In the genomic region with DNA sequence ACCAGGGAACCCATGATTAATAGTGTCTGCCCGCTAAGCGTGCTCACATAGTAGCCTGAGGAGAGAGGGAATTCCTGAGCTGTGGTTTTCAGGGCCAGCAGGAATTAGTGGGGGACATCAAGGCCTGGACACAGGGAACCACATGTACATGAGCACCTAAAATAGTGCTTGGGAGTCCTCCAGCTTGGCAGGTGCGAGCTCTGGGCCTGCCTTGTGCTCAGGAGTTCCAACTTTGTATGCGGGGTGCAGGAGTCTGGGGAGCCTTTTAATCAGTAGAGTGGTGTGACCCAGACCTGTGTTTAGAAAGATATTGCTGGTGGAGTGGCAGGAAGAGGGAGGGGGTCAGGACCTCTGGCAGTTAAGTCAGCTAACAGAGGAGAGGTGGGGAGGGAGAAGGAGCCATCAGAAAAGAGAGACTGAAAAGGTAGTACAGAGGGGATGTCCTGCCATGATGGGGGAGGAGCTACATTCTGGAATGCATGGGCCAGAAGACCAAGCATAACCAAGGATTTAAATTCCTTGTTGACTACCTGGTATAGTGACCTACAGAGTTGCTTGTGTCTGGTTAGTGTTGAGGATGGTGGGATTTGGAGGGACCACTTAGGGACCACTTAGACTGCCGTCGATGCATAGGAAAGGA, we compare ENCODE assay signal across 1 cellular context.
TF ChIP-seq lines count a peak whose summit lies in the region.

No MANE protein-coding gene starts in this region.

TF ChIP-seq in GM12878, 131 proteins besides CTCF, POLR2A, EP300 and RAD21:
- TF ChIP-seq RUNX3 (IDR thresholded peaks at IDR 0.05; ENCODE audit: low read length) = no peak
